Comparison of ENCODE assay signal across 31 cellular contexts in the genomic region with DNA sequence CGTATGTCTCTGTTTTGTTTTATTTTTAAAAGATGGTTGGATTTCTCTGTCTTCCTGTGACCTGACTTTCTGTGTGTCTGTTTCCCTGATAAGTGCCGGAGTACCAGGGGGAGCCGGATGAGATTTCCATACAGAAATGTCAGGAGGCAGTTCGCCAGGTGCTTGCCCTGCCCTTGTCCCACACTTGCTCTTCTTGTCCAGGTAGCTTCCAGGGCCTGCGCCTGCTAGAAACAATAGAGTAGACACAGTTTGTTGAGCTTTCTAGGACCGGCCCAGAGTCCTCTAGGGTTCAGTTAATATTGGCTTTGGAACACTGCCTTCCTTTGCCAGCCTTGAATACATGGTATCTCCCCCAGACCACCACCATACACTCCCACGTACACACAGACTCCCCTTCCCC. TPM values are rescaled to one million over a fixed set of nuclear protein-coding genes. Genes with fewer than 3 reads are reported as not detected.
"Had no signal": no experiment of that assay in that cellular context is flagged by ENCODE, and none has a peak within 500 bp of the region (broad histone marks: within the 10 kb centered on the region; RNA-seq: fewer than 3 reads in every experiment).

No MANE protein-coding gene starts in this region.

- H3K4me1 ChIP-seq: colonic mucosa had no signal

- H3K9me3 Mint-ChIP-seq: activated CD4-positive, alpha-beta memory T cell treated with anti-CD3 and anti-CD28 coated beads, Interleukin-2, amount 10 ng/mL, durations not matched to agents 7 days and 5 days; activated CD4-positive, alpha-beta T cell treated with anti-CD3 and anti-CD28 coated beads, Interleukin-2, amount 10 ng/mL, durations not matched to agents 7 days and 5 days; activated naive CD4-positive, alpha-beta T cell treated with anti-CD3 and anti-CD28 coated beads, Interleukin-2, amount 10 ng/mL, durations not matched to agents 7 days and 5 days; activated naive CD4-positive, alpha-beta T cell treated with anti-CD3 and anti-CD28 coated beads, Interleukin-2, amount 50 U/mL, for 72 hours; activated naive CD8-positive, alpha-beta T cell treated with anti-CD3 and anti-CD28 coated beads, Interleukin-2, amount 10 ng/mL, durations not matched to agents 7 days and 5 days; activated T-cell treated with anti-CD3 and anti-CD28 coated beads, Interleukin-2, amount 50 U/mL, for 24 hours; activated T-helper 2 cell treated with anti-CD3 and anti-CD28 coated beads, Interferon-gamma antibody, Interleukin-2, Interleukin-4, amounts not matched to agents 10 μg/mL and 5 μg/mL and 100 μg/mL, durations not matched to agents 14 hours and 24 hours and 36 hours; brain; T-helper 2 cell treated with Interferon-gamma antibody and Interleukin-4, amounts not matched to agents 5 μg/mL and 100 μg/mL, for 36 hours had no signal

- ATAC-seq: activated naive CD4-positive, alpha-beta T cell treated with anti-CD3 and anti-CD28 coated beads, Interleukin-2, amount 50 U/mL, for 72 hours; gastroesophageal sphincter; heart right ventricle; T-helper 17 cell had no signal

- DNase-seq: activated CD4-positive, alpha-beta memory T cell treated with anti-CD3 and anti-CD28 coated beads, Interleukin-2, amount 10 ng/mL, durations not matched to agents 7 days and 5 days; activated CD4-positive, alpha-beta T cell treated with anti-CD3 and anti-CD28 coated beads for 1 hour; activated CD4-positive, alpha-beta T cell treated with anti-CD3 and anti-CD28 coated beads for 4 hours; activated CD4-positive, alpha-beta T cell treated with anti-CD3 and anti-CD28 coated beads, Interleukin-2, amount 10 ng/mL, durations not matched to agents 7 days and 5 days; activated CD4-positive, alpha-beta T cell treated with anti-CD3 and anti-CD28 coated beads, Interleukin-2, amount 50 U/mL, for 4 hours; activated CD8-positive, alpha-beta memory T cell treated with anti-CD3 and anti-CD28 coated beads, Interleukin-2, amount 50 U/mL, for 48 hours; activated gamma-delta T cell; activated naive CD4-positive, alpha-beta T cell; activated naive CD4-positive, alpha-beta T cell treated with anti-CD3 and anti-CD28 coated beads, Interleukin-2, amount 10 ng/mL, durations not matched to agents 7 days and 5 days; activated naive CD8-positive, alpha-beta T cell treated with anti-CD3 and anti-CD28 coated beads, Interleukin-2, amount 10 ng/mL, durations not matched to agents 7 days and 5 days; activated T-cell treated with anti-CD3 and anti-CD28 coated beads for 4 hours; activated T-cell treated with anti-CD3 and anti-CD28 coated beads, Interleukin-2, amount 50 U/mL, for 24 hours; central memory CD4-positive, alpha-beta T cell; cerebellar nuclear complex; colonic mucosa; effector CD8-positive, alpha-beta T cell; esophagus squamous epithelium; foreskin melanocyte; heart right ventricle; T-helper 1 cell; T-helper 17 cell; T1000 had no signal

- H3K27ac ChIP-seq: ascending aorta, breast epithelium, cardiac muscle cell, colonic mucosa, epithelial cell of prostate, esophagus squamous epithelium, gastroesophageal sphincter, heart right ventricle had no signal

- H3K4me3 Mint-ChIP-seq: activated CD4-positive, alpha-beta memory T cell treated with anti-CD3 and anti-CD28 coated beads, Interleukin-2, amount 10 ng/mL, durations not matched to agents 7 days and 5 days; activated CD4-positive, alpha-beta T cell treated with anti-CD3 and anti-CD28 coated beads, Interleukin-2, amount 10 ng/mL, durations not matched to agents 7 days and 5 days; activated naive CD4-positive, alpha-beta T cell treated with anti-CD3 and anti-CD28 coated beads, Interleukin-2, amount 10 ng/mL, durations not matched to agents 7 days and 5 days; activated naive CD8-positive, alpha-beta T cell treated with anti-CD3 and anti-CD28 coated beads, Interleukin-2, amount 10 ng/mL, durations not matched to agents 7 days and 5 days; activated T-cell treated with anti-CD3 and anti-CD28 coated beads, Interleukin-2, amount 50 U/mL, for 24 hours; T-helper 17 cell; T-helper 2 cell treated with Interferon-gamma antibody and Interleukin-4, amounts not matched to agents 5 μg/mL and 100 μg/mL, for 36 hours had no signal

- H3K9me3 ChIP-seq: ascending aorta, breast epithelium, colonic mucosa, esophagus squamous epithelium, gastroesophageal sphincter, heart right ventricle had no signal

- H3K36me3 ChIP-seq: breast epithelium had no signal

- H3K27ac Mint-ChIP-seq: activated CD4-positive, alpha-beta memory T cell treated with anti-CD3 and anti-CD28 coated beads, Interleukin-2, amount 10 ng/mL, durations not matched to agents 7 days and 5 days; activated CD4-positive, alpha-beta T cell treated with anti-CD3 and anti-CD28 coated beads, Interleukin-2, amount 10 ng/mL, durations not matched to agents 7 days and 5 days; activated naive CD4-positive, alpha-beta T cell treated with anti-CD3 and anti-CD28 coated beads, Interleukin-2, amount 10 ng/mL, durations not matched to agents 7 days and 5 days; activated naive CD8-positive, alpha-beta T cell treated with anti-CD3 and anti-CD28 coated beads, Interleukin-2, amount 10 ng/mL, durations not matched to agents 7 days and 5 days; activated T-cell treated with anti-CD3 and anti-CD28 coated beads, Interleukin-2, amount 50 U/mL, for 24 hours; activated T-helper 2 cell treated with anti-CD3 and anti-CD28 coated beads, Interferon-gamma antibody, Interleukin-2, Interleukin-4, amounts not matched to agents 10 μg/mL and 5 μg/mL and 100 μg/mL, durations not matched to agents 14 hours and 24 hours and 36 hours; brain; T-helper 17 cell; T-helper 2 cell treated with Interferon-gamma antibody and Interleukin-4, amounts not matched to agents 5 μg/mL and 100 μg/mL, for 36 hours had no signal

- H3K27me3 Mint-ChIP-seq: activated CD4-positive, alpha-beta memory T cell treated with anti-CD3 and anti-CD28 coated beads, Interleukin-2, amount 10 ng/mL, durations not matched to agents 7 days and 5 days; activated CD4-positive, alpha-beta T cell treated with anti-CD3 and anti-CD28 coated beads, Interleukin-2, amount 10 ng/mL, durations not matched to agents 7 days and 5 days; activated naive CD4-positive, alpha-beta T cell treated with anti-CD3 and anti-CD28 coated beads, Interleukin-2, amount 10 ng/mL, durations not matched to agents 7 days and 5 days; activated naive CD8-positive, alpha-beta T cell treated with anti-CD3 and anti-CD28 coated beads, Interleukin-2, amount 10 ng/mL, durations not matched to agents 7 days and 5 days; activated T-cell treated with anti-CD3 and anti-CD28 coated beads, Interleukin-2, amount 50 U/mL, for 24 hours; T-helper 17 cell had no signal

- H3K4me3 ChIP-seq: ascending aorta, breast epithelium, cardiac muscle cell, colonic mucosa, esophagus squamous epithelium, gastroesophageal sphincter, heart right ventricle had no signal

- H3K27me3 ChIP-seq: ascending aorta, breast epithelium, cardiac muscle cell, colonic mucosa, esophagus squamous epithelium, gastroesophageal sphincter, heart right ventricle had no signal

RNA-seq across cellular contexts. Expression of a gene that starts 25.8 kb away (rescaled TPM):
- polyA plus RNA-seq: cardiac muscle cell had no signal
